In the genomic region with DNA sequence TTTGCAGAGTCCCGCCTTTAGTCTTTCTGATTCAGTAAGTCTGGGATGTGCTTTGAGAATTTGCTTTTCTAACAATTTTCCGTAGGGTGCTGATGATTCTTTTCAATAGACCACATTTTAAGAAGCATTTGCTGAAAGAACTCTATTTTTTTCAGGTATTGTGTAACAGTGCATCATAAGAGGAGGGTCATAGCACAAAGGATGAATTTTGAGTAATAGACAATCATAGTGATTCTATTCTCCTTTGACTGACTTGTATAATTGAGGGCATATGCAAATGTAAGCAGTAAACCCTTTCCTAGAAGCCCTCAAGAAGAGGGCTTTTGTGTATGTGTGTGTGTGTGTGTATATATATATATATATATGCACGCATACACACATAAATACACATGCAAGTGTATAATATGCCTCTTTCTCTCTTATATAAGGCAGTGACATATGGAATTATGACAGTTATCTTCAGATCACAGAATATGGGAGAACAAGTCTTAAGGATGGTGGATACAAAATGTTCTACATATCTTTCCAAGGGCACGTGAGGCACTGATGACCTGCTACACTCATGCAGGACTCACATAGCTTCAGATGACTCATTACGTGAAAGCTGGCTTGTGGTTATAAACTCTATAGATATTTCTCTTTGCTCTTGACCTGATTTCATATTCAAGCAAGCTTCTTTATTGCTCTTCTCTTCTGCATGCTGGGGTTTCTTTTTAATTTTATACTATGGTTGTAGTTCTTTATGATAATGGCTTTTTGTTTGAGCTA, we compare ENCODE assay signal across 9 cellular contexts. TPM values are rescaled to one million over a fixed set of nuclear protein-coding genes. Genes with fewer than 3 reads are reported as not detected.
DNase-seq lines count a peak whose midpoint lies in the region; ATAC-seq and TF ChIP-seq lines count a peak whose summit lies in the region.
"Had no signal": no experiment of that assay in that cellular context is flagged by ENCODE, and none has a peak within 500 bp of the region (broad histone marks: within the 10 kb centered on the region; RNA-seq: fewer than 3 reads in every experiment).

No MANE protein-coding gene starts in this region.

- H2AFZ ChIP-seq in IMR-90 (replicated peaks; ENCODE audit: low read length, poor library complexity) (no peak overlapping the region), Karpas-422 (ENCODE audit: low read length) (no peak overlapping the region)

- no peak for TF ChIP-seq RAD21 in IMR-90 (IDR thresholded peaks at IDR 0.05; ENCODE audit: low read length)

- no peak overlapping the region for H3K56ac ChIP-seq in IMR-90 (ENCODE audit: extremely low read depth, insufficient read depth, low read length)

- no peak overlapping the region for H2AK5ac ChIP-seq in IMR-90 (ENCODE audit: low read depth, low read length)

- no CpG with 5 or more reads among the region's 5 CpGs for WGBS in IMR-90 (ENCODE audit: extremely low coverage in 2 of 2, insufficient read length in 1 of 2), 2 experiments

- H3K9me1 ChIP-seq in IMR-90 (ENCODE audit: insufficient read depth, low read length), result no peaks in the 10 kb centered on the region

- H3K9ac ChIP-seq in IMR-90 (ENCODE audit: low read depth, low read length) (no peak overlapping the region), Karpas-422 (ENCODE audit: low read length) (no peak overlapping the region)

- H4K91ac ChIP-seq in IMR-90 (ENCODE audit: insufficient read depth, low read depth, low read length), result no peak overlapping the region

- no peaks in the 10 kb centered on the region for H3K79me2 ChIP-seq in Karpas-422 (ENCODE audit: low read length)

- H3K9me3 ChIP-seq in IMR-90 (ENCODE audit: control insufficient read depth, insufficient read depth, low read length) (no peaks in the 10 kb centered on the region), Karpas-422 (ENCODE audit: low read length) (no peaks in the 10 kb centered on the region)

- H2BK15ac ChIP-seq in IMR-90 (ENCODE audit: low read depth, low read length), result no peak overlapping the region

- no peak for TF ChIP-seq POLR2A in IMR-90 (IDR thresholded peaks at IDR 0.05; ENCODE audit: low read depth, low read length)

- TF ChIP-seq CTCF in IMR-90 (conservative IDR thresholded peaks at IDR 0.05; ENCODE audit: low read depth, low read length), result no peak

- H3K4me3 ChIP-seq in IMR-90 (ENCODE audit: insufficient read depth, low read depth, low read length) (no peak overlapping the region), Karpas-422 (ENCODE audit: low read length) (no peak overlapping the region)

- H2BK20ac ChIP-seq in IMR-90 (ENCODE audit: low read depth, low read length), result no peak overlapping the region

- no peaks in the 10 kb centered on the region for H3K79me1 ChIP-seq in IMR-90 (ENCODE audit: low read depth in 1 of 2, low read length in 2 of 2)

- POLR2A ChIA-PET in IMR-90 (lab: Charles Lee; ENCODE audit: unreplicated experiment), result no interaction called here

- H4K20me1 ChIP-seq in IMR-90 (ENCODE audit: insufficient read depth, low read length) (no peaks in the 10 kb centered on the region), Karpas-422 (ENCODE audit: insufficient read depth, low read depth, low read length) (no peaks in the 10 kb centered on the region)

- no peak overlapping the region for H2BK5ac ChIP-seq in IMR-90 (ENCODE audit: low read depth, low read length, poor library complexity, severe bottlenecking)

- intact Hi-C loops in IMR-90 (cut with micrococcal nuclease), result no loop called here

- peak; percentile 96 for DNase-seq in IMR-90
- DNase-seq in dermis blood vessel endothelial cell, result peak; percentile 25
- DNase-seq in C1 segment of cervical spinal cord (lab: John Stamatoyannopoulos, UW), result no peak
- DNase-seq in stimulated activated CD4-positive, alpha-beta T cell treated with anti-CD3 and anti-CD28 coated beads, Interleukin-1b, Interleukin-23, amount 100 ng/mL, for 48 hours, result no peak
- no peak for DNase-seq in Karpas-422
- DNase-seq in amygdala (lab: John Stamatoyannopoulos, UW), result no peak

- H3K27ac ChIP-seq in IMR-90 (ENCODE audit: insufficient read depth, low read length), result no peak overlapping the region
- no peak overlapping the region for H3K27ac ChIP-seq in Karpas-422 (ENCODE audit: low read length)

- no peak overlapping the region for H3K18ac ChIP-seq in IMR-90 (ENCODE audit: low read depth, low read length)

- H3K27me3 ChIP-seq in IMR-90 (ENCODE audit: control insufficient read depth, insufficient read depth, low read length) (no peaks in the 10 kb centered on the region), Karpas-422 (ENCODE audit: low read length) (no peaks in the 10 kb centered on the region)

- H3K36me3 ChIP-seq in IMR-90 (ENCODE audit: control insufficient read depth, insufficient read depth, low read length), result no peaks in the 10 kb centered on the region
- no peaks in the 10 kb centered on the region for H3K36me3 ChIP-seq in Karpas-422 (ENCODE audit: insufficient read depth, low read length)

- H3K14ac ChIP-seq in IMR-90 (replicated peaks; ENCODE audit: low read depth, low read length), result no peak overlapping the region

- H3K9me2 ChIP-seq in Karpas-422 (replicated peaks; ENCODE audit: insufficient read depth, low read length), result no peaks in the 10 kb centered on the region

- no peaks in the 10 kb centered on the region; the same call in none of the 2 replicates for H3K4me1 ChIP-seq in IMR-90 (ENCODE audit: control insufficient read depth, insufficient read depth, low read length)
- peaks cover 14% of the 10 kb centered on the region for H3K4me1 ChIP-seq in Karpas-422 (ENCODE audit: low read length)

- BruUV-seq in IMR-90 (replicated peaks; lab: Mats Ljungman, UMichigan), result no TSS peak

- H3K23ac ChIP-seq in IMR-90 (ENCODE audit: low read depth, low read length), result no peak overlapping the region

- no peak overlapping the region for H3K4me2 ChIP-seq in IMR-90 (ENCODE audit: low read depth, low read length)
- no peak overlapping the region for H3K4me2 ChIP-seq in Karpas-422 (ENCODE audit: low read depth, low read length, poor library complexity, severe bottlenecking)

- dilution Hi-C loops in IMR-90 (cut with HindIII; ENCODE audit: low sequenced_read_pairs, unreplicated experiment), result no loop called here

- no peak overlapping the region for H4K8ac ChIP-seq in IMR-90 (ENCODE audit: low read depth in 2 of 2, low read length in 2 of 2)

- H2AK9ac ChIP-seq in IMR-90 (replicated peaks; ENCODE audit: low read depth, low read length, poor library complexity), result no peak overlapping the region

- CTCF ChIA-PET in IMR-90 (lab: Yijun Ruan, JAX), result interaction anchor here (0.6 to 0.8 kb wide), 5 partner anchors 15 to 55 kb away, joined by 3 to 4 read pairs (median 3); no protein-coding TSS in a partner anchor

- H4K5ac ChIP-seq in IMR-90 (ENCODE audit: low read depth, low read length), result no peak overlapping the region

- in situ Hi-C loops in IMR-90 (cut with MboI; ENCODE audit: low sequenced_read_pairs), result no loop called here

- peak overlapping the region; percentile 16; the same call in 1 of the 2 replicates for H2BK120ac ChIP-seq in IMR-90 (ENCODE audit: low read depth, low read length)

- no peak overlapping the region for H3K4ac ChIP-seq in IMR-90 (ENCODE audit: low read depth, low read length)

- ATAC-seq in GM18498 (IDR thresholded peaks at IDR 0.05; ENCODE audit: unreplicated experiment) (peak; percentile 94), GM21737 (IDR thresholded peaks at IDR 0.05; ENCODE audit: unreplicated experiment) (peak; percentile 76), IMR-90 (ENCODE audit: low read depth) (peak; percentile 94)

TF ChIP-seq in IMR-90, 13 proteins besides CTCF, POLR2A, EP300 and RAD21 (continues in another document):
- TF ChIP-seq SMC3 (IDR thresholded peaks at IDR 0.05; ENCODE audit: low read depth, low read length), result no peak
- TF ChIP-seq CEBPB (IDR thresholded peaks at IDR 0.05; ENCODE audit: low read depth, low read length), result peak; percentile 79
- TF ChIP-seq MAZ (IDR thresholded peaks at IDR 0.05; ENCODE audit: borderline replicate concordance, low read depth, low read length), result no peak
- TF ChIP-seq, protein P1, sequence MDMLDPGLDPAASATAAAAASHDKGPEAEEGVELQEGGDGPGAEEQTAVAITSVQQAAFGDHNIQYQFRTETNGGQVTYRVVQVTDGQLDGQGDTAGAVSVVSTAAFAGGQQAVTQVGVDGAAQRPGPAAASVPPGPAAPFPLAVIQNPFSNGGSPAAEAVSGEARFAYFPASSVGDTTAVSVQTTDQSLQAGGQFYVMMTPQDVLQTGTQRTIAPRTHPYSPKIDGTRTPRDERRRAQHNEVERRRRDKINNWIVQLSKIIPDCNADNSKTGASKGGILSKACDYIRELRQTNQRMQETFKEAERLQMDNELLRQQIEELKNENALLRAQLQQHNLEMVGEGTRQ (IDR thresholded peaks at IDR 0.05; ENCODE audit: low read depth, low read length), result peak; percentile 96
- no peak for TF ChIP-seq NFE2L2 (IDR thresholded peaks at IDR 0.05; ENCODE audit: low read depth, low read length)
- TF ChIP-seq, protein P2, sequence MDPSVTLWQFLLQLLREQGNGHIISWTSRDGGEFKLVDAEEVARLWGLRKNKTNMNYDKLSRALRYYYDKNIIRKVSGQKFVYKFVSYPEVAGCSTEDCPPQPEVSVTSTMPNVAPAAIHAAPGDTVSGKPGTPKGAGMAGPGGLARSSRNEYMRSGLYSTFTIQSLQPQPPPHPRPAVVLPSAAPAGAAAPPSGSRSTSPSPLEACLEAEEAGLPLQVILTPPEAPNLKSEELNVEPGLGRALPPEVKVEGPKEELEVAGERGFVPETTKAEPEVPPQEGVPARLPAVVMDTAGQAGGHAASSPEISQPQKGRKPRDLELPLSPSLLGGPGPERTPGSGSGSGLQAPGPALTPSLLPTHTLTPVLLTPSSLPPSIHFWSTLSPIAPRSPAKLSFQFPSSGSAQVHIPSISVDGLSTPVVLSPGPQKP (IDR thresholded peaks at IDR 0.05; ENCODE audit: borderline replicate concordance, low read depth, low read length), result no peak
- TF ChIP-seq BHLHE40 (IDR thresholded peaks at IDR 0.05; ENCODE audit: low read depth, low read length), result peak; percentile 100
- TF ChIP-seq MXI1 (IDR thresholded peaks at IDR 0.05; ENCODE audit: borderline replicate concordance, low read depth, low read length), result no peak
- no peak for TF ChIP-seq CHD1 (IDR thresholded peaks at IDR 0.05; ENCODE audit: low read depth, low read length)
- TF ChIP-seq RFX5 (IDR thresholded peaks at IDR 0.05; ENCODE audit: low read depth, low read length), result no peak
- TF ChIP-seq FOS (IDR thresholded peaks at IDR 0.05; ENCODE audit: low read depth, low read length), result peak; percentile 92
- no peak for TF ChIP-seq RCOR1 (IDR thresholded peaks at IDR 0.05; ENCODE audit: insufficient replicate concordance, low read length)

RNA-seq across cellular contexts. Expression of a gene that starts 6.5 kb away (rescaled TPM):
- total RNA-seq in IMR-90 (2012; rRNA removed) (5.6 and 11.7 TPM in 2 replicates), dermis blood vessel endothelial cell (102 and 131 TPM in 2 replicates)
- polyA plus RNA-seq in IMR-90 (2012; rRNA removed), result 11.5 and 13.2 TPM in 2 replicates
- 10.0 and 10.3 TPM in 2 replicates for polyA plus RNA-seq in IMR-90 (2012; cell fraction: cytosol; rRNA removed)
- 4.8 and 15.0 TPM in 2 replicates for polyA plus RNA-seq in IMR-90 (2012; cell fraction: nucleus; rRNA removed; ENCODE audit: low replicate concordance)
- 16.0 and 26.2 TPM in 2 replicates for total RNA-seq in Karpas-422 (2014; rRNA removed; shearing (Covaris generic); ENCODE audit: low replicate concordance)

RNA-seq across cellular contexts. Expression of a gene that starts 54.2 kb away (rescaled TPM):
- total RNA-seq in IMR-90 (2012; rRNA removed) (not detected in 2 replicates), dermis blood vessel endothelial cell (not detected in 2 replicates)
- not detected in 2 replicates for polyA plus RNA-seq in IMR-90 (2012; rRNA removed)
- not detected in 2 replicates for polyA plus RNA-seq in IMR-90 (2012; cell fraction: cytosol; rRNA removed)
- polyA plus RNA-seq in IMR-90 (2012; cell fraction: nucleus; rRNA removed; ENCODE audit: low replicate concordance), result not detected in 2 replicates
- total RNA-seq in Karpas-422 (2014; rRNA removed; shearing (Covaris generic); ENCODE audit: low replicate concordance), result not detected in 2 replicates
- total RNA-seq: urinary bladder had no signal
- polyA plus RNA-seq: urinary bladder had no signal

Comparison
In these comparisons a context has a peak if more than half of its experiments do, and no peak if none do; other contexts are left out.
1. DNase-seq: peak in IMR-90 (single experiment) and dermis blood vessel endothelial cell (single experiment); none in C1 segment of cervical spinal cord (0 of 14), stimulated activated CD4-positive, alpha-beta T cell treated with anti-CD3 and anti-CD28 coated beads, Interleukin-1b, Interleukin-23, amount 100 ng/mL, for 48 hours (single experiment), Karpas-422 (single experiment) and amygdala (0 of 56).
2. Peak in every context shown above with its lines, with median percentiles within 50 percentile points of each other: ATAC-seq.